18 cellular contexts compared by ENCODE assay signal in the genomic region with DNA sequence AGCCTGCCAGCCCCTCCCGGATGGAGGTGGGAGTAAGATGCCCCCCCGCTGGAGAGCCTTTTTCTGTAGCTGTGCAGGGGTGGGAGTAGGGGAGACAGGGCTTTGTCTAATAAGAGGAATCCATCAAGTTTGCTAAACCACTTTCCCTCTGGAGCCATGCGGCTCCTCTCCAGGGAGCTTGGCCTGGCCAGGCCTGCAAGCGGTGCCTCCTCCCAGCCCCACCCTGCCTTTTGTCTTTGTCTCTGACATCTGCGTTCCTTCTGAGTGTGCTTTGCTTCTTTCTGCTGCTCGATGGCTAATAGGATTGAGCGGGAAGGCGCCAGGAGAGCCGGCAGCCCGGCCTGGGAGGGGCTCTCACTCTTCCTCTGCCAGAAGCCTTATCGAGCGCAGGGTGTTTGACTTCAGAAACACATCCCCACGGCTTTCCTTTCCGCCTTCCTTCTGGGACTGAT. TPM values are rescaled to one million over a fixed set of nuclear protein-coding genes. Genes with fewer than 3 reads are reported as not detected.
DNase-seq lines count a peak whose midpoint lies in the region; ATAC-seq, FAIRE-seq and TF ChIP-seq lines count a peak whose summit lies in the region.
"Had no signal": no experiment of that assay in that cellular context is flagged by ENCODE, and none has a peak within 500 bp of the region (broad histone marks: within the 10 kb centered on the region; RNA-seq: fewer than 3 reads in every experiment).

No MANE protein-coding gene starts in this region.

- H2BK120ac ChIP-seq in IMR-90 (ENCODE audit: low read depth, low read length) (no peak overlapping the region), mesendoderm (ENCODE audit: low read depth, low read length) (no peak overlapping the region)

- no peak overlapping the region for H2AK9ac ChIP-seq in IMR-90 (replicated peaks; ENCODE audit: low read depth, low read length, poor library complexity)

- 6% methylated on average over 6 of the region's 14 CpGs; no CpG with 5 or more reads in 1 of the 2 experiments for WGBS in IMR-90 (ENCODE audit: extremely low coverage in 2 of 2, insufficient read length in 1 of 2), 2 experiments
- WGBS in mesendoderm (ENCODE audit: extremely low coverage, insufficient coverage, low lambda C conversion rate), result no CpG with 5 or more reads among the region's 14 CpGs

- peak overlapping the region; percentile 67 for H2AFZ ChIP-seq in IMR-90 (replicated peaks; ENCODE audit: low read length, poor library complexity)

- H3K14ac ChIP-seq in IMR-90 (replicated peaks; ENCODE audit: low read depth, low read length), result no peak overlapping the region

- H3K79me2 ChIP-seq in mesendoderm (ENCODE audit: control insufficient read depth, insufficient read depth, low read length), result no peaks in the 10 kb centered on the region

- H3K4me2 ChIP-seq in IMR-90 (ENCODE audit: low read depth, low read length) (no peak overlapping the region; the same call in 1 of the 2 replicates), mesendoderm (ENCODE audit: low read length) (no peak overlapping the region)

- H3K27ac ChIP-seq in IMR-90 (ENCODE audit: insufficient read depth, low read length) (no peak overlapping the region), mesendoderm (ENCODE audit: low read depth, low read length) (no peak overlapping the region)
- H3K27ac ChIP-seq: prostate gland had no signal

- H2BK20ac ChIP-seq in IMR-90 (ENCODE audit: low read depth, low read length), result no peak overlapping the region

- H3K56ac ChIP-seq in IMR-90 (ENCODE audit: extremely low read depth, insufficient read depth, low read length), result no peak overlapping the region
- H3K56ac ChIP-seq in mesendoderm (ENCODE audit: low read length), result no peak overlapping the region

- H4K5ac ChIP-seq in IMR-90 (ENCODE audit: low read depth, low read length), result no peak overlapping the region
- H4K5ac ChIP-seq in mesendoderm (ENCODE audit: low read length), result no peak overlapping the region

- H3K36me3 ChIP-seq in IMR-90 (ENCODE audit: control insufficient read depth, insufficient read depth, low read length) (no peaks in the 10 kb centered on the region), mesendoderm (ENCODE audit: control insufficient read depth, insufficient read depth, low read length) (no peaks in the 10 kb centered on the region)
- H3K36me3 ChIP-seq: prostate gland had no signal

- H2BK5ac ChIP-seq in IMR-90 (ENCODE audit: low read depth, low read length, poor library complexity, severe bottlenecking) (no peak overlapping the region), mesendoderm (ENCODE audit: low read length) (no peak overlapping the region)

- TF ChIP-seq POLR2A in IMR-90 (IDR thresholded peaks at IDR 0.05; ENCODE audit: low read depth, low read length), result no peak

- H3K18ac ChIP-seq in IMR-90 (ENCODE audit: low read depth, low read length), result no peak overlapping the region
- no peak overlapping the region for H3K18ac ChIP-seq in mesendoderm (ENCODE audit: low read length)

- TF ChIP-seq RAD21 in IMR-90 (IDR thresholded peaks at IDR 0.05; ENCODE audit: low read length), result no peak

- POLR2A ChIA-PET in IMR-90 (lab: Charles Lee; ENCODE audit: unreplicated experiment), result no interaction called here

- no peak for TF ChIP-seq CTCF in IMR-90 (conservative IDR thresholded peaks at IDR 0.05; ENCODE audit: low read depth, low read length)

- no peaks in the 10 kb centered on the region for H3K4me1 ChIP-seq in IMR-90 (ENCODE audit: control insufficient read depth, insufficient read depth, low read length)
- no peaks in the 10 kb centered on the region for H3K4me1 ChIP-seq in mesendoderm (ENCODE audit: control insufficient read depth, low read depth, low read length)
- H3K4me1 ChIP-seq: prostate gland had no signal

- dilution Hi-C loops in IMR-90 (cut with HindIII; ENCODE audit: low sequenced_read_pairs, unreplicated experiment), result no loop called here

- CTCF ChIA-PET in IMR-90 (lab: Yijun Ruan, JAX), result no interaction called here

- ATAC-seq in IMR-90 (ENCODE audit: low read depth) (no peak), HG02981 (IDR thresholded peaks at IDR 0.05; ENCODE audit: unreplicated experiment) (no peak), HG02610 (IDR thresholded peaks at IDR 0.05; ENCODE audit: unreplicated experiment) (no peak)
- ATAC-seq: stimulated activated effector memory CD8-positive, alpha-beta T cell treated with anti-CD3 and anti-CD28 coated beads, Interleukin-12 subunit alpha, Interleukin-12 subunit beta, amount 100 ng/mL, for 72 hours had no signal

- in situ Hi-C loops in IMR-90 (cut with MboI; ENCODE audit: low sequenced_read_pairs), result no loop called here

- peak; percentile 18 for DNase-seq in AG08395 (ENCODE audit: low spot score)
- no peak for DNase-seq in IMR-90
- DNase-seq in mesendoderm, result peak; percentile 53
- no peak for DNase-seq in medulla oblongata (ENCODE audit: extremely low spot score)
- no peak for DNase-seq in 8988T
- DNase-seq: activated CD4-positive, alpha-beta memory T cell treated with anti-CD3 and anti-CD28 coated beads for 36 hours; activated effector memory CD4-positive, alpha-beta T cell treated with anti-CD3 and anti-CD28 coated beads, Interleukin-2, amount 50 U/mL, for 16 hours; GOT3; mesenchymal stem cell; NCI-H510A; stimulated activated CD4-positive, alpha-beta T cell treated with anti-CD3 and anti-CD28 coated beads, Interleukin-4, amount 100 ng/mL, for 1 hour had no signal

- H2AK5ac ChIP-seq in IMR-90 (ENCODE audit: low read depth, low read length) (no peak overlapping the region), mesendoderm (ENCODE audit: low read length) (no peak overlapping the region)

- FAIRE-seq in endometrium (lab: Jason Lieb, UNC), result peak; percentile 21
- FAIRE-seq: bronchial epithelial cell had no signal

- H3K4ac ChIP-seq in IMR-90 (ENCODE audit: low read depth, low read length) (no peak overlapping the region), mesendoderm (ENCODE audit: low read depth, low read length) (no peak overlapping the region)

- intact Hi-C loops in IMR-90 (cut with micrococcal nuclease), result no loop called here

- H3K9me1 ChIP-seq in IMR-90 (ENCODE audit: insufficient read depth, low read length), result no peaks in the 10 kb centered on the region; the same call in 1 of the 2 replicates

- H3K9me3 ChIP-seq in IMR-90 (ENCODE audit: control insufficient read depth, insufficient read depth, low read length), result no peaks in the 10 kb centered on the region
- H3K9me3 ChIP-seq: prostate gland had no signal

- BruUV-seq in IMR-90 (replicated peaks; lab: Mats Ljungman, UMichigan), result no TSS peak

- H4K91ac ChIP-seq in IMR-90 (ENCODE audit: insufficient read depth, low read depth, low read length), result no peak overlapping the region

- H3K9ac ChIP-seq in IMR-90 (ENCODE audit: low read depth, low read length) (no peak overlapping the region), mesendoderm (ENCODE audit: low read length) (no peak overlapping the region)

- H2BK15ac ChIP-seq in IMR-90 (ENCODE audit: low read depth, low read length) (no peak overlapping the region), mesendoderm (replicated peaks; ENCODE audit: low read depth) (no peak overlapping the region)

- peaks cover 43% of the 10 kb centered on the region for H3K27me3 ChIP-seq in IMR-90 (ENCODE audit: control insufficient read depth, insufficient read depth, low read length)
- no peaks in the 10 kb centered on the region for H3K27me3 ChIP-seq in mesendoderm (ENCODE audit: insufficient read depth, low read length, poor library complexity)

- no peak overlapping the region for H3K23ac ChIP-seq in IMR-90 (ENCODE audit: low read depth, low read length)
- no peak overlapping the region for H3K23ac ChIP-seq in mesendoderm (ENCODE audit: low read length)

- H3K4me3 ChIP-seq in IMR-90 (ENCODE audit: insufficient read depth, low read depth, low read length) (no peak overlapping the region), mesendoderm (ENCODE audit: low read length) (no peak overlapping the region)
- H3K4me3 ChIP-seq: prostate gland had no signal

- H4K8ac ChIP-seq in IMR-90 (ENCODE audit: low read depth in 2 of 2, low read length in 2 of 2) (no peak overlapping the region), mesendoderm (ENCODE audit: low read depth, low read length) (no peak overlapping the region)

- H3K79me1 ChIP-seq in IMR-90 (ENCODE audit: low read depth in 1 of 2, low read length in 2 of 2) (no peaks in the 10 kb centered on the region), mesendoderm (ENCODE audit: low read length) (no peaks in the 10 kb centered on the region)

- H4K20me1 ChIP-seq in IMR-90 (ENCODE audit: insufficient read depth, low read length), result no peaks in the 10 kb centered on the region

TF ChIP-seq in IMR-90, 13 proteins besides CTCF, POLR2A, EP300 and RAD21 (continues in another document):
- TF ChIP-seq MAFK (IDR thresholded peaks at IDR 0.05; ENCODE audit: low read depth, low read length) (no peak), MAZ (IDR thresholded peaks at IDR 0.05; ENCODE audit: borderline replicate concordance, low read depth, low read length) (no peak), BHLHE40 (IDR thresholded peaks at IDR 0.05; ENCODE audit: low read depth, low read length) (no peak), MXI1 (IDR thresholded peaks at IDR 0.05; ENCODE audit: borderline replicate concordance, low read depth, low read length) (no peak), RFX5 (IDR thresholded peaks at IDR 0.05; ENCODE audit: low read depth, low read length) (no peak), NFE2L2 (IDR thresholded peaks at IDR 0.05; ENCODE audit: low read depth, low read length) (no peak), FOS (IDR thresholded peaks at IDR 0.05; ENCODE audit: low read depth, low read length) (no peak), CHD1 (IDR thresholded peaks at IDR 0.05; ENCODE audit: low read depth, low read length) (no peak), RCOR1 (IDR thresholded peaks at IDR 0.05; ENCODE audit: insufficient replicate concordance, low read length) (no peak), CEBPB (IDR thresholded peaks at IDR 0.05; ENCODE audit: low read depth, low read length) (no peak), SMC3 (IDR thresholded peaks at IDR 0.05; ENCODE audit: low read depth, low read length) (no peak)
- TF ChIP-seq, protein P1, sequence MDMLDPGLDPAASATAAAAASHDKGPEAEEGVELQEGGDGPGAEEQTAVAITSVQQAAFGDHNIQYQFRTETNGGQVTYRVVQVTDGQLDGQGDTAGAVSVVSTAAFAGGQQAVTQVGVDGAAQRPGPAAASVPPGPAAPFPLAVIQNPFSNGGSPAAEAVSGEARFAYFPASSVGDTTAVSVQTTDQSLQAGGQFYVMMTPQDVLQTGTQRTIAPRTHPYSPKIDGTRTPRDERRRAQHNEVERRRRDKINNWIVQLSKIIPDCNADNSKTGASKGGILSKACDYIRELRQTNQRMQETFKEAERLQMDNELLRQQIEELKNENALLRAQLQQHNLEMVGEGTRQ (IDR thresholded peaks at IDR 0.05; ENCODE audit: low read depth, low read length), result no peak

RNA-seq across cellular contexts. Expression of gene FCN1, which starts 26.7 kb away (rescaled TPM):
- not detected in 2 replicates for total RNA-seq in IMR-90 (2012; rRNA removed)
- not detected in 2 replicates for polyA plus RNA-seq in IMR-90 (2012; rRNA removed)
- polyA plus RNA-seq in IMR-90 (2012; cell fraction: cytosol; rRNA removed), result not detected in 2 replicates
- polyA plus RNA-seq in IMR-90 (2012; cell fraction: nucleus; rRNA removed; ENCODE audit: low replicate concordance), result not detected in 2 replicates
- not detected for polyA plus RNA-seq in mesendoderm (2013, experiment 1 of 2)
- not detected for polyA plus RNA-seq in mesendoderm (2013, experiment 2 of 2)
- total RNA-seq: activated CD4-positive, alpha-beta memory T cell treated with anti-CD3 and anti-CD28 coated beads for 36 hours; bronchial epithelial cell; Daoy had no signal

Comparison
In these comparisons a context has a peak if more than half of its experiments do, and no peak if none do; other contexts are left out.
1. DNase-seq: peak in AG08395 (single experiment) and mesendoderm (single experiment); none in IMR-90 (single experiment), medulla oblongata (single experiment) and 8988T (single experiment).